In genomic region chr16:23556881-23557778, GRCh38 we compare ENCODE assay signal across 8 cellular contexts. TPM values are rescaled to one million over a fixed set of nuclear protein-coding genes. Genes with fewer than 3 reads are reported as not detected.
DNase-seq lines count a peak whose midpoint lies in the region; ATAC-seq, FAIRE-seq and TF ChIP-seq lines count a peak whose summit lies in the region.

EARS2 (minus strand) TSS chr16:23557350; CDS start chr16:23557343, 7 bp downstream.
A gene with protein sequence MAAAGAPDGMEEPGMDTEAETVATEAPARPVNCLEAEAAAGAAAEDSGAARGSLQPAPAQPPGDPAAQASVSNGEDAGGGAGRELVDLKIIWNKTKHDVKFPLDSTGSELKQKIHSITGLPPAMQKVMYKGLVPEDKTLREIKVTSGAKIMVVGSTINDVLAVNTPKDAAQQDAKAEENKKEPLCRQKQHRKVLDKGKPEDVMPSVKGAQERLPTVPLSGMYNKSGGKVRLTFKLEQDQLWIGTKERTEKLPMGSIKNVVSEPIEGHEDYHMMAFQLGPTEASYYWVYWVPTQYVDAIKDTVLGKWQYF (plus strand): TSS chr16:23557727. CDS start chr16:23557743, 16 bp downstream.

- peak within 1 kb of the TSS; percentile 89 to 90 for H3K27ac Mint-ChIP-seq in T-cell

- ATAC-seq in HG02852 (IDR thresholded peaks at IDR 0.05; ENCODE audit: unreplicated experiment) = peak; percentile 88
- ATAC-seq in T-cell (replicated peaks in 1 of 4) = peak; percentile 90 to 92 (median 92)
- ATAC-seq in heart right ventricle = peak; percentile 96 to 98 (median 98)
- ATAC-seq in upper lobe of right lung = peak; percentile 97

- H3K9me3 Mint-ChIP-seq in T-cell = no peaks in the 10 kb centered on the region

- TF ChIP-seq CTCF in adrenal gland (IDR thresholded peaks at IDR 0.05) (peak; percentile 90 to 98 (median 96)), heart right ventricle (IDR thresholded peaks at IDR 0.05) (peak; percentile 88 to 99 (median 97)), upper lobe of right lung (IDR thresholded peaks at IDR 0.05) (peak; percentile 92)

- CTCF ChIA-PET in T-cell (lab: Charles Lee) = interaction anchor here (0.6 to 2.6 kb wide), 5 partner anchors 35 to 946 kb away, joined by 3 to 16 read pairs (median 4); partner anchors contain the start of gene NDUFAB1 (in 1 of the 2)

- DNase-seq in GM12892 (ENCODE audit: insufficient read length) = peak; percentile 91
- DNase-seq in NCI-H1436 treated with DMSO at 0.1 percent for 48 hours (lab: John Stamatoyannopoulos, UW) = peak; percentile 88
- peak; percentile 87 to 97 (median 93) for DNase-seq in T-cell
- DNase-seq in adrenal gland = peak; percentile 99
- peak; percentile 98 for DNase-seq in heart right ventricle
- DNase-seq in posterior vena cava (ENCODE audit: low spot score) = peak; percentile 99
- DNase-seq in upper lobe of right lung = peak; percentile 99

- peak; percentile 97 for FAIRE-seq in GM12892 (lab: Jason Lieb, UNC)

- H3K4me3 ChIP-seq in adrenal gland (peak within 1 kb of the TSS; percentile 70 to 83 (median 76)), heart right ventricle (peak within 1 kb of the TSS; percentile 82 to 99 (median 93)), upper lobe of right lung (peak within 1 kb of the TSS; percentile 77)

- H3K9me3 ChIP-seq in adrenal gland (replicated peaks in 1 of 3) = no peaks in the 10 kb centered on the region
- no peaks in the 10 kb centered on the region for H3K9me3 ChIP-seq in heart right ventricle
- H3K9me3 ChIP-seq in upper lobe of right lung = no peaks in the 10 kb centered on the region

- 2 to 11% (median 3%) methylated on average over 8 to 65 of the region's 65 CpGs for WGBS in adrenal gland, 4 donors
- WGBS in heart right ventricle, 2 donors = 2% methylated on average over 63 to 65 of the region's 65 CpGs

- H3K36me3 ChIP-seq in adrenal gland (replicated peaks in 1 of 2) (peaks cover 0 to 36% of the 10 kb centered on the region in 2 donors), heart right ventricle (peaks cover 0 to 49% (median 23%) of the 10 kb centered on the region in 9 donors), upper lobe of right lung (peaks cover 44% of the 10 kb centered on the region)

- H3K4me1 Mint-ChIP-seq in T-cell = peaks cover 34 to 39% (median 37%) of the 10 kb centered on the region in 3 donors

- POLR2A ChIA-PET in T-cell (lab: Charles Lee) = no interaction called here

- peaks cover 15% of the 10 kb centered on the region for H3K36me3 Mint-ChIP-seq in T-cell

- intact Hi-C loops in adrenal gland (cut with DNase I) (loop anchor here in 1 of 2 donors (10.0 kb wide), 1 partner anchor 52 kb away; no protein-coding TSS in a partner anchor), heart right ventricle (cut with DNase I) (loop anchor here in 6 of 10 donors (1.0 to 5.0 kb wide), 5 partner anchors 39 to 60 kb away; partner anchors contain the start of genes NDUFAB1 (in 6 of the 6) and GGA2 (in 2 of the 6)), posterior vena cava (cut with DNase I) (no loop called here), upper lobe of right lung (cut with DNase I) (no loop called here)

- TF ChIP-seq POLR2A in GM12892 (IDR thresholded peaks at IDR 0.05; ENCODE audit: low read depth, low read length) (peak; percentile 90), adrenal gland (IDR thresholded peaks at IDR 0.05) (peak in 1 of 2 donors; percentile 63)

- H3K4me1 ChIP-seq in adrenal gland (replicated peaks in 1 of 2) = peaks cover 9 to 32% of the 10 kb centered on the region in 2 donors
- H3K4me1 ChIP-seq in heart right ventricle = peaks cover 10 to 45% (median 40%) of the 10 kb centered on the region in 9 donors
- peaks cover 21% of the 10 kb centered on the region for H3K4me1 ChIP-seq in upper lobe of right lung

- H3K27me3 Mint-ChIP-seq in T-cell = no peaks in the 10 kb centered on the region

- peak within 1 kb of the TSS; percentile 65 to 95 (median 85) for H3K27ac ChIP-seq in adrenal gland
- peak within 1 kb of the TSS; percentile 79 to 97 (median 93) for H3K27ac ChIP-seq in heart right ventricle
- peak within 1 kb of the TSS; percentile 84 for H3K27ac ChIP-seq in upper lobe of right lung

- H3K27me3 ChIP-seq in adrenal gland = no peaks in the 10 kb centered on the region
- H3K27me3 ChIP-seq in heart right ventricle = no peaks in the 10 kb centered on the region
- H3K27me3 ChIP-seq in upper lobe of right lung = no peaks in the 10 kb centered on the region

- peak within 1 kb of the TSS; percentile 91 to 98 (median 92) for H3K4me3 Mint-ChIP-seq in T-cell

RNA-seq across cellular contexts. Expression of gene EARS2, which starts in this region (rescaled TPM):
- 20.7 TPM for polyA plus RNA-seq in GM12892 (2012; ENCODE audit: missing spikeins)
- 10 to 100 TPM; 10.8 to 19.4 (median 15.9) TPM for total RNA-seq in T-cell
- 10 to 100 TPM; 20.0 to 85.7 (median 29.1) TPM for total RNA-seq in adrenal gland
- polyA plus RNA-seq in adrenal gland = 10 to 100 TPM; 30.0 to 44.6 (median 38.4) TPM
- total RNA-seq in heart right ventricle = 10 to 100 TPM; 13.7 to 28.7 (median 21.6) TPM
- 10 to 100 TPM; 20.9 to 23.2 TPM for polyA plus RNA-seq in heart right ventricle
- 10 to 100 TPM in 1 of 2 donors, 1 to 10 TPM in 1; 9.9 to 11.1 TPM for total RNA-seq in posterior vena cava
- total RNA-seq in upper lobe of right lung = 15.3 TPM

RNA-seq across cellular contexts. Expression of the second gene that starts in this region (rescaled TPM):
- 20.8 TPM for polyA plus RNA-seq in GM12892 (2012; ENCODE audit: missing spikeins)
- total RNA-seq in T-cell (10 to 100 TPM; 43.6 to 49.1 (median 46.3) TPM), adrenal gland (100 to 1,000 TPM in 3 of 8 donors, 10 to 100 TPM in 5; 58.5 to 151 (median 91.3) TPM), heart right ventricle (10 to 100 TPM; 40.1 to 77.3 (median 50.7) TPM), posterior vena cava (10 to 100 TPM; 37.3 to 37.4 TPM), upper lobe of right lung (42.3 TPM)
- polyA plus RNA-seq in adrenal gland (10 to 100 TPM in 2 of 3 donors, 1 to 10 TPM in 1; 9.5 to 65.8 (median 10.9) TPM), heart right ventricle (10 to 100 TPM; 12.4 to 20.6 TPM)

Comparison
In these comparisons a context has a peak if more than half of its experiments do, and no peak if none do; other contexts are left out.
1. Peak in every context shown above with its lines: DNase-seq, ATAC-seq, H3K4me3 ChIP-seq and H3K27ac ChIP-seq.
2. intact Hi-C loops: an anchor here in heart right ventricle (1.0 to 5.0 kb wide); none called in posterior vena cava and upper lobe of right lung.